In the genomic region with DNA sequence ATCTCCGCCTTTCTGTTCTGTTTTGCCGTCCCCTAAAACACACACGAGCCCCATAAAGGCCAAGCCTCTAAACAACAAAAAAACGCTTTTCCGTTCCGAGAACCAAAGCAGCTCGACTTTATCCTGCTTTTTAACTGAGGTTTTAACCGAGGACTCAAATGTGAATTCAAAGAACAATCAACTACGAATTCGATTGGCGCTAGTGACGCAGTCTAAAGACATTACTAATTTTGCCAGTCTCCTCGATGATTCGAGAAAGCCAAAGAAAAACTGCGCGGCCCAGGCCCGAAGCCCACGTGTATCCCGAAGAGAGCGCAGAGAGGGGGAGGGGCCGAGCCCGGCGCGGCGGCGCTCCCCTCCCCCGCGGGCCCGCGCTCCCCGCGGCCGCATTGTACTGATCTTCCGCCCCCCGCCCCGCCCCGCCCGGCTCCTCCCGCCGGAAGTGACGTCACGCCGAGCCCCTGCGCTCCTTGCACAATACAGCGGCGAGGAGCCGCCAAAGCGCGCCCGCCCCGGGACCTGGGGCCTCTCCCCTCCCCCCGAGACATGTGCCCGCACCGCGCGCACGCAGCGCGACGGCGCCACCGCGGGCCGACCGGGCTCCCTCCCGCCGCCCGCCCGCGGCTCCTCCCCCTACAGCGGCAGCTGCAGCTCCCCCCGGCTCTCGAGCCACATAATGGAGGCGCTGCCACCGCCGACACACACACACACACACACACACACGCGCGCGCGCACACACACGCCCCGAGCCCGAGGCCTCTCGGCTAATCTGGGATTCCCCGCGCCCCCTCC, we compare ENCODE assay signal across 8 cellular contexts. TPM values are rescaled to one million over a fixed set of nuclear protein-coding genes. Genes with fewer than 3 reads are reported as not detected.
A peak's percentile ranks its signal among the peaks of the same experiment; 100 is the strongest.
DNase-seq lines count a peak whose midpoint lies in the region; ATAC-seq and TF ChIP-seq lines count a peak whose summit lies in the region.

No MANE protein-coding gene starts in this region.

- H3K9me3 ChIP-seq in SU-DHL-6 (ENCODE audit: insufficient read depth, low read length), result no peaks in the 10 kb centered on the region
- no peaks in the 10 kb centered on the region for H3K9me3 ChIP-seq in cardiac muscle cell (ENCODE audit: low read depth)
- peaks cover 2% of the 10 kb centered on the region for H3K9me3 ChIP-seq in trophoblast cell (ENCODE audit: insufficient read depth, low read depth, low read length)
- H3K9me3 ChIP-seq in tibial nerve, result no peaks in the 10 kb centered on the region

- H4K20me1 ChIP-seq in SU-DHL-6 (ENCODE audit: low read depth, low read length), result peaks cover 48% of the 10 kb centered on the region

- peak; percentile 31 to 77 for TF ChIP-seq EP300 in tibial nerve (IDR thresholded peaks at IDR 0.05)

- no peak overlapping the region for H2AFZ ChIP-seq in SU-DHL-6 (ENCODE audit: low read depth, low read length, severe bottlenecking)
- peak overlapping the region; percentile 93 for H2AFZ ChIP-seq in trophoblast cell (ENCODE audit: insufficient read depth, low read length, poor library complexity)

- H3K4me3 ChIP-seq in SU-DHL-6 (ENCODE audit: insufficient read depth, low read length, poor library complexity, severe bottlenecking) (peak overlapping the region; percentile 100), cardiac muscle cell (peak overlapping the region; percentile 90), trophoblast cell (ENCODE audit: low read depth, low read length) (peak overlapping the region; percentile 100), tibial nerve (peak overlapping the region; percentile 95 to 100 (median 97))

- H3K4ac ChIP-seq in trophoblast cell (ENCODE audit: low read depth, low read length), result peak overlapping the region; percentile 100

- H2BK12ac ChIP-seq in trophoblast cell (ENCODE audit: low read length), result no peak overlapping the region

- H3K9ac ChIP-seq in SU-DHL-6 (ENCODE audit: low read length), result peak overlapping the region; percentile 99
- H3K9ac ChIP-seq in trophoblast cell (ENCODE audit: low read length), result peak overlapping the region; percentile 94

- peak overlapping the region; percentile 90 for H2BK120ac ChIP-seq in trophoblast cell (ENCODE audit: insufficient read depth, low read length, poor library complexity)

- no peaks in the 10 kb centered on the region for H3K27me3 ChIP-seq in SU-DHL-6 (ENCODE audit: low read length)
- no peaks in the 10 kb centered on the region for H3K27me3 ChIP-seq in cardiac muscle cell
- H3K27me3 ChIP-seq in trophoblast cell (ENCODE audit: insufficient read depth, low read length), result peaks cover 2% of the 10 kb centered on the region
- no peaks in the 10 kb centered on the region for H3K27me3 ChIP-seq in tibial nerve

- peak overlapping the region; percentile 97 for H3K18ac ChIP-seq in trophoblast cell (ENCODE audit: low read length)

- TF ChIP-seq CTCF in GM10266 (IDR thresholded peaks at IDR 0.05; ENCODE audit: control insufficient read depth, insufficient read depth, low read depth, missing control alignments) (no peak), SU-DHL-6 (IDR thresholded peaks at IDR 0.05; ENCODE audit: insufficient read depth, low read length, poor library complexity, severe bottlenecking) (no peak), cardiac muscle cell (IDR thresholded peaks at IDR 0.05; ENCODE audit: low read depth, low read length) (no peak), tibial nerve (IDR thresholded peaks at IDR 0.05) (peak in 1 of 5 experiments; percentile 3)

- peak overlapping the region; percentile 99 for H2BK5ac ChIP-seq in trophoblast cell (ENCODE audit: low read depth, low read length, poor library complexity)

- H3K27ac Mint-ChIP-seq in activated naive CD8-positive, alpha-beta T cell treated with anti-CD3 and anti-CD28 coated beads, Interleukin-2, amount 50 U/mL, for 24 hours, result peak overlapping the region; percentile 98

- DNase-seq in GM10266 (ENCODE audit: extremely low spot score) (peak; percentile 96), NCI-H1092 treated with DMSO at 0.1 percent for 48 hours (lab: John Stamatoyannopoulos, UW) (peak; percentile 96), cardiac muscle cell (ENCODE audit: low read depth in 1 of 2, low spot score in 1 of 2) (peak; percentile 96 to 97), trophoblast cell (peak; percentile 88 to 95), tibial nerve (ENCODE audit: low spot score in 2 of 2) (peak; percentile 97 to 98)
- peak; percentile 97 for DNase-seq in activated naive CD8-positive, alpha-beta T cell treated with anti-CD3 and anti-CD28 coated beads, Interleukin-2, amount 50 U/mL, for 24 hours

- peaks cover 1% of the 10 kb centered on the region for H3K27me3 Mint-ChIP-seq in activated naive CD8-positive, alpha-beta T cell treated with anti-CD3 and anti-CD28 coated beads, Interleukin-2, amount 50 U/mL, for 24 hours

- peak overlapping the region; percentile 99 for H4K91ac ChIP-seq in trophoblast cell (ENCODE audit: low read depth, low read length)

- peak overlapping the region; percentile 93 for H3K4me2 ChIP-seq in SU-DHL-6 (ENCODE audit: low read depth, low read length, poor library complexity, severe bottlenecking)
- H3K4me2 ChIP-seq in trophoblast cell (ENCODE audit: low read length), result peak overlapping the region; percentile 56

- H3K79me2 ChIP-seq in SU-DHL-6 (ENCODE audit: insufficient read depth, low read length) (peaks cover 64% of the 10 kb centered on the region), trophoblast cell (ENCODE audit: control insufficient read depth, insufficient read depth, low read length, poor library complexity) (peaks cover 26% of the 10 kb centered on the region)

- peaks cover 62% of the 10 kb centered on the region for H3K4me1 Mint-ChIP-seq in activated naive CD8-positive, alpha-beta T cell treated with anti-CD3 and anti-CD28 coated beads, Interleukin-2, amount 50 U/mL, for 24 hours

- H3K36me3 ChIP-seq in SU-DHL-6 (ENCODE audit: low read length) (peaks cover 49% of the 10 kb centered on the region), cardiac muscle cell (peaks cover 31% of the 10 kb centered on the region), trophoblast cell (ENCODE audit: control insufficient read depth in 1 of 2, insufficient read depth in 2 of 2, low read length in 2 of 2) (peaks cover 7 to 14% of the 10 kb centered on the region in 2 experiments), tibial nerve (peaks cover 0 to 28% (median 13%) of the 10 kb centered on the region in 3 donors)

- H3F3A ChIP-seq in SU-DHL-6 (ENCODE audit: insufficient read depth), result peaks cover 56% of the 10 kb centered on the region

- peaks cover 54% of the 10 kb centered on the region for H3K36me3 Mint-ChIP-seq in activated naive CD8-positive, alpha-beta T cell treated with anti-CD3 and anti-CD28 coated beads, Interleukin-2, amount 50 U/mL, for 24 hours (ENCODE audit: low read depth)

- peak overlapping the region; percentile 99 for H4K8ac ChIP-seq in trophoblast cell (ENCODE audit: low read depth, low read length)

- peak overlapping the region; percentile 100 for H3K14ac ChIP-seq in trophoblast cell (ENCODE audit: low read length)

- no peak overlapping the region for H3K23ac ChIP-seq in trophoblast cell (ENCODE audit: low read length)

- H3K27ac ChIP-seq in SU-DHL-6 (ENCODE audit: low read depth, low read length), result peak overlapping the region; percentile 90
- peak overlapping the region; percentile 98 for H3K27ac ChIP-seq in cardiac muscle cell
- H3K27ac ChIP-seq in trophoblast cell (ENCODE audit: low read depth, low read length), result peak overlapping the region; percentile 98
- H3K27ac ChIP-seq in tibial nerve, result peak overlapping the region; percentile 100

- peak; percentile 63 for ATAC-seq in HG02610 (IDR thresholded peaks at IDR 0.05; ENCODE audit: unreplicated experiment)
- peak; percentile 76 for ATAC-seq in activated naive CD8-positive, alpha-beta T cell treated with anti-CD3 and anti-CD28 coated beads, Interleukin-2, amount 50 U/mL, for 24 hours

- TF ChIP-seq POLR2A in tibial nerve (IDR thresholded peaks at IDR 0.05), result peak; percentile 73 to 82

- no CpG with 5 or more reads among the region's 87 CpGs for WGBS in trophoblast cell (ENCODE audit: extremely low coverage, insufficient coverage, insufficient read length)
- 1% methylated on average over 45 to 55 of the region's 87 CpGs for WGBS in tibial nerve, 2 donors

- no peaks in the 10 kb centered on the region for H3K9me2 ChIP-seq in SU-DHL-6 (replicated peaks; ENCODE audit: insufficient read depth, low read length)

- peak overlapping the region; percentile 91 for H4K12ac ChIP-seq in trophoblast cell (ENCODE audit: low read depth, low read length)

- H2AK5ac ChIP-seq in trophoblast cell (ENCODE audit: low read length), result peak overlapping the region; percentile 86

- H3K9me3 Mint-ChIP-seq in activated naive CD8-positive, alpha-beta T cell treated with anti-CD3 and anti-CD28 coated beads, Interleukin-2, amount 50 U/mL, for 24 hours, result no peaks in the 10 kb centered on the region

- H3K4me1 ChIP-seq in cardiac muscle cell (ENCODE audit: low read depth) (peaks cover 36% of the 10 kb centered on the region), trophoblast cell (ENCODE audit: control insufficient read depth in 1 of 2, insufficient read depth in 2 of 2, low read length in 2 of 2) (peaks cover 0 to 4% of the 10 kb centered on the region in 2 experiments), tibial nerve (peaks cover 0 to 52% (median 40%) of the 10 kb centered on the region in 4 donors)

- peaks cover 20% of the 10 kb centered on the region for H3K79me1 ChIP-seq in trophoblast cell (ENCODE audit: low read length)

- H3K4me3 Mint-ChIP-seq in activated naive CD8-positive, alpha-beta T cell treated with anti-CD3 and anti-CD28 coated beads, Interleukin-2, amount 50 U/mL, for 24 hours, result peak overlapping the region; percentile 99

RNA-seq across cellular contexts. Expression of gene HNRNPU, which starts 1.4 kb away (rescaled TPM):
- total RNA-seq in cardiac muscle cell (267 and 447 TPM in 2 replicates), tibial nerve (100 to 1,000 TPM; 344 to 503 (median 410) TPM)
- 345 and 382 TPM in 2 replicates for polyA plus RNA-seq in cardiac muscle cell
- polyA plus RNA-seq in trophoblast cell (2013), result 342 and 352 TPM in 2 replicates

RNA-seq across cellular contexts. Expression of gene COX20, which starts 27.4 kb away (rescaled TPM):
- 51.2 and 55.8 TPM in 2 replicates for total RNA-seq in cardiac muscle cell
- polyA plus RNA-seq in cardiac muscle cell, result 68.1 and 104 TPM in 2 replicates
- polyA plus RNA-seq in trophoblast cell (2013), result 97.6 and 104 TPM in 2 replicates
- total RNA-seq in tibial nerve, result 10 to 100 TPM; 20.2 to 44.4 (median 39.5) TPM

Comparison
In these comparisons a context has a peak if more than half of its experiments do, and no peak if none do; other contexts are left out.
1. Peak in every context shown above with its lines: DNase-seq, ATAC-seq, H3K4me3 ChIP-seq and H3K27ac ChIP-seq.